ENCODE assay signal across 12 cellular contexts in the genomic region with DNA sequence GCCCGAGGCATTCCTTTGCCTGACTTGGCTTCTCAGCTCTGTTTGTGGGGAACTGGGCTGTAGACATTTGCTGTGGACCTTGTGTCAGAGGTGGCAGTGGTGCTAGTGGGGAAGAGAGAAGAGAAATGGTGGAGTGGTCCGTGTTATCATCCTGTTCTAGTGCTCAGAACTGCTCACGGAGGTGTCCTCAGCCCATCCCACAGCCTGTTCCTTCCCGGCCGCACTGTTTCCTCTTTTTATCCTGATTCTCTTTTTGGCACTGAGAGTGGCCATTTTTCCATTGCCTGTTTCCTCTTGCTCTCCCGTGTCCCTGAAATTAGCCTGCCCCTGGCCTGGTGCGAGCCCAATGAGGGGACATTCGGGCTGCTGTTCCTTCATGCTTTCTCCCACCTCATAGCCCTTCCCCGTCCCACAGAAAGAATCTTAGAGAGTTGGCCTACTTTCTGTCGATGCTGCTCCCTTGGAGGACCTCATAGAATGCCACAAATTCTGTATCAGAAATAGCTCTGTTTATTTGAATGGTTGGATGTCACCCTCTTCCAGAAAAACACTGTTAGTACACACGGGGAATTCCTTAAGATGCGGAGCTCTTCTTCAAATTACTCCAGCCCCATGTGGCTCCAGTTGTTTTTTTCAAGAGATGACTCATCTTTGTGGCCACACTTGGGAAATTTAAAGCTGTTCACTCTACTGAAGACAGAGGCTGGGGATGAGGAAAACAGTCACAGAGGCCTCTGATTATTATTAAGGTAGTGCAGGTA. TPM values are rescaled to one million over a fixed set of nuclear protein-coding genes. Genes with fewer than 3 reads are reported as not detected.
DNase-seq lines count a peak whose midpoint lies in the region; ATAC-seq and TF ChIP-seq lines count a peak whose summit lies in the region.
"Had no signal": no experiment of that assay in that cellular context is flagged by ENCODE, and none has a peak within 500 bp of the region (broad histone marks: within the 10 kb centered on the region; RNA-seq: fewer than 3 reads in every experiment).

No MANE protein-coding gene starts in this region.

- no peak overlapping the region for H3T11ph ChIP-seq in H9 (ENCODE audit: low read length)

- ATAC-seq in GM18511 (IDR thresholded peaks at IDR 0.05; ENCODE audit: unreplicated experiment) = no peak
- ATAC-seq in GM18858 (IDR thresholded peaks at IDR 0.05; ENCODE audit: unreplicated experiment) = no peak
- ATAC-seq in HG03159 (IDR thresholded peaks at IDR 0.05; ENCODE audit: unreplicated experiment) = no peak

- H3K27me3 Mint-ChIP-seq in H9 (ENCODE audit: low read depth) = no peaks in the 10 kb centered on the region
- H3K27me3 Mint-ChIP-seq: brain had no signal

- no peaks in the 10 kb centered on the region for H3K36me3 ChIP-seq in mesenchymal stem cell (ENCODE audit: control insufficient read depth in 1 of 2, insufficient read depth in 2 of 2, low read depth in 1 of 2, low read length in 2 of 2)
- H3K36me3 ChIP-seq: MG63 had no signal

- H2AFZ ChIP-seq in mesenchymal stem cell (ENCODE audit: low read depth, low read length) = no peak overlapping the region
- no peak overlapping the region for H2AFZ ChIP-seq in H9 (ENCODE audit: low read length)

- H3K9ac ChIP-seq in mesenchymal stem cell (ENCODE audit: low read length) (peak overlapping the region; percentile 19), H9 (ENCODE audit: extremely low read depth, insufficient read length, low read length) (no peak overlapping the region)

- peak overlapping the region in 1 of 3 experiments; percentile 76; a peak in 3 of 7 replicates for H3K27ac Mint-ChIP-seq in H9

- no peak overlapping the region for H4K5ac ChIP-seq in H9 (ENCODE audit: insufficient read length, low read depth, low read length)

- H3K14ac ChIP-seq in mesenchymal stem cell (ENCODE audit: low read length in 2 of 2) = no peak overlapping the region
- H3K14ac ChIP-seq in H9 (ENCODE audit: insufficient read depth, low read length) = no peak overlapping the region

- no peaks in the 10 kb centered on the region for H3K9me3 ChIP-seq in mesenchymal stem cell (ENCODE audit: control insufficient read depth, low read length)
- no peaks in the 10 kb centered on the region for H3K9me3 ChIP-seq in H9 (ENCODE audit: control insufficient read depth, low read depth, low read length)
- H3K9me3 ChIP-seq: MG63 had no signal

- H3K4ac ChIP-seq in mesenchymal stem cell (ENCODE audit: low read depth in 1 of 2, low read length in 2 of 2) (peak overlapping the region in 1 of 2 experiments; percentile 24), H9 (ENCODE audit: low read depth, low read length) (no peak overlapping the region)

- 76% methylated on average over 10 of the region's 12 CpGs for whole genome bisulfite sequencing in mesenchymal stem cell
- WGBS in H9 (ENCODE audit: extremely low coverage, insufficient read length, low lambda C conversion rate) = no CpG with 5 or more reads among the region's 12 CpGs

- H3K23ac ChIP-seq in mesenchymal stem cell (ENCODE audit: low read length in 2 of 2) (no peak overlapping the region), H9 (ENCODE audit: insufficient read length, low read depth, low read length) (no peak overlapping the region)

- H3K9me3 Mint-ChIP-seq in H9 = no peaks in the 10 kb centered on the region
- H3K9me3 Mint-ChIP-seq: brain had no signal

- no peaks in the 10 kb centered on the region for H3K36me3 Mint-ChIP-seq in H9 (ENCODE audit: insufficient read depth in 1 of 3, low read depth in 3 of 3)
- H3K36me3 Mint-ChIP-seq: brain had no signal

- H3K79me1 ChIP-seq in mesenchymal stem cell (replicated peaks; ENCODE audit: low read length, poor library complexity, severe bottlenecking) (peaks cover 39% of the 10 kb centered on the region), H9 (ENCODE audit: insufficient read depth, low read depth, low read length, poor library complexity, severe bottlenecking) (peaks cover 2% of the 10 kb centered on the region)

- no peak overlapping the region for H2BK20ac ChIP-seq in H9 (ENCODE audit: low read depth, low read length, poor library complexity, severe bottlenecking)

- H3K4me2 ChIP-seq in mesenchymal stem cell (ENCODE audit: low read length, poor library complexity, severe bottlenecking) = no peak overlapping the region
- H3K4me2 ChIP-seq in H9 (ENCODE audit: insufficient read depth, insufficient read length, low read length) = no peak overlapping the region

- H4K20me1 ChIP-seq in H9 (ENCODE audit: control insufficient read depth, insufficient read depth, insufficient read length) = no peaks in the 10 kb centered on the region

- peak overlapping the region; percentile 17 for H2AK5ac ChIP-seq in mesenchymal stem cell (ENCODE audit: low read length, severe bottlenecking)
- H2AK5ac ChIP-seq in H9 (ENCODE audit: insufficient read length, low read length) = no peak overlapping the region

- no peak overlapping the region for H3K4me3 Mint-ChIP-seq in H9

- H2BK12ac ChIP-seq in mesenchymal stem cell (ENCODE audit: low read length in 2 of 2) = peak overlapping the region; percentile 8 to 49
- H2BK12ac ChIP-seq in H9 (ENCODE audit: insufficient read length, low read depth, low read length) = no peak overlapping the region

- POLR2A ChIA-PET in AG04449 (lab: Yijun Ruan, JAX) = no interaction called here

- H3K27me3 ChIP-seq in mesenchymal stem cell (ENCODE audit: control insufficient read depth in 1 of 2, insufficient read depth in 1 of 2, low read length in 2 of 2) = no peaks in the 10 kb centered on the region
- H3K27me3 ChIP-seq in H9 (ENCODE audit: insufficient read depth, low read length) = no peaks in the 10 kb centered on the region
- H3K27me3 ChIP-seq: MG63 had no signal

- H2BK5ac ChIP-seq in mesenchymal stem cell (ENCODE audit: low read depth, low read length, poor library complexity, severe bottlenecking) (no peak overlapping the region), H9 (ENCODE audit: insufficient read length, low read length) (no peak overlapping the region)

- no peaks in the 10 kb centered on the region for H3K23me2 ChIP-seq in H9 (ENCODE audit: insufficient read length, low read depth, low read length, poor library complexity, severe bottlenecking)

- H3K4me1 Mint-ChIP-seq in H9 = peaks cover under 1 to 5% of the 10 kb centered on the region in 2 experiments; a peak in 3 of 4 replicates

- H3K4me3 ChIP-seq in AG04449 (ENCODE audit: low read depth, low read length) (no peak overlapping the region), choroid plexus epithelial cell (ENCODE audit: low read depth, low read length) (no peak overlapping the region), mesenchymal stem cell (ENCODE audit: insufficient read depth in 1 of 2, low read depth in 1 of 2, low read length in 2 of 2) (peak overlapping the region in 1 of 2 experiments; percentile 34)
- H3K4me3 ChIP-seq: MG63 had no signal

- H3K18ac ChIP-seq in mesenchymal stem cell (ENCODE audit: low read depth in 1 of 2, low read length in 2 of 2) = peak overlapping the region in 1 of 2 experiments; percentile 72
- H3K18ac ChIP-seq in H9 (ENCODE audit: insufficient read length, low read depth, low read length) = no peak overlapping the region

- H2BK120ac ChIP-seq in mesenchymal stem cell (ENCODE audit: low read depth, low read length) (no peak overlapping the region), H9 (ENCODE audit: low read depth, low read length, poor library complexity, severe bottlenecking) (no peak overlapping the region)

- peak overlapping the region; percentile 43 for H4K91ac ChIP-seq in mesenchymal stem cell (ENCODE audit: low read length)
- no peak overlapping the region for H4K91ac ChIP-seq in H9 (ENCODE audit: insufficient read length, low read depth, low read length)

- H3K56ac ChIP-seq in H9 (ENCODE audit: insufficient read length, low read depth, low read length) = no peak overlapping the region

- peaks cover 2% of the 10 kb centered on the region; the same call in 1 of the 2 replicates for H3K79me2 ChIP-seq in H9 (ENCODE audit: insufficient read depth, low read length)

- DNase-seq in AG04449 (ENCODE audit: low read depth, low spot score) (peak; percentile 40), HT1080 (ENCODE audit: low read depth) (peak; percentile 77), choroid plexus epithelial cell (ENCODE audit: low read depth) (peak; percentile 88), mesenchymal stem cell (peak; percentile 91), H9 (no peak)
- DNase-seq: GOT3, T-helper 1 cell had no signal

- H4K8ac ChIP-seq in mesenchymal stem cell (ENCODE audit: low read length) = no peak overlapping the region
- H4K8ac ChIP-seq in H9 (replicated peaks; ENCODE audit: insufficient read length, low read depth, low read length) = no peak overlapping the region

- H3K27ac ChIP-seq in mesenchymal stem cell (ENCODE audit: low read length, poor library complexity, severe bottlenecking) = no peak overlapping the region
- no peak overlapping the region for H3K27ac ChIP-seq in H9 (ENCODE audit: insufficient read length, low read depth, low read length)

- H3K4me1 ChIP-seq in mesenchymal stem cell (ENCODE audit: control insufficient read depth, insufficient read depth, low read depth, low read length) (peaks cover 8% of the 10 kb centered on the region), H9 (ENCODE audit: insufficient read depth, low read length) (0 out of 2 replicates have a peak, but pooled peaks cover 2% of the 10 kb centered on the region)

- CTCF ChIA-PET in AG04449 (lab: Yijun Ruan, JAX) = interaction anchor here (0.8 to 1.8 kb wide), 6 partner anchors 11 to 146 kb away, joined by 3 to 8 read pairs (median 5); no protein-coding TSS in a partner anchor

- no peak overlapping the region for H2BK15ac ChIP-seq in mesenchymal stem cell (ENCODE audit: low read depth, poor library complexity, severe bottlenecking)
- no peak overlapping the region for H2BK15ac ChIP-seq in H9 (ENCODE audit: low read depth, low read length)

- TF ChIP-seq CTCF in AG04449 (IDR thresholded peaks at IDR 0.05; ENCODE audit: insufficient read depth, low read length, missing control alignments) (no peak), choroid plexus epithelial cell (conservative IDR thresholded peaks at IDR 0.05; ENCODE audit: low read depth, low read length) (peak; percentile 26), H9 (conservative IDR thresholded peaks at IDR 0.05) (no peak)

RNA-seq across cellular contexts. Expression of gene FARS2, which starts 26.1 kb away (rescaled TPM):
- 17.9 and 19.2 TPM in 2 replicates for total RNA-seq in HT1080 (2014; rRNA removed; shearing (Covaris generic))
- polyA plus RNA-seq in HT1080 (2015; cell fraction: cytosol; rRNA removed) = 6.8 and 7.2 TPM in 2 replicates
- 7.7 and 8.3 TPM in 2 replicates for polyA plus RNA-seq in HT1080 (2015; cell fraction: nucleus; rRNA removed)
- 10.5 TPM for polyA plus RNA-seq in mesenchymal stem cell (2013, experiment 1 of 2)
- polyA plus RNA-seq in mesenchymal stem cell (2013, experiment 2 of 2) = 10.5 TPM
- total RNA-seq in H9 (2021) = 8.5 and 9.4 TPM in 2 replicates

RNA-seq across cellular contexts. Expression of gene LYRM4, which starts 26.6 kb away (rescaled TPM):
- 25.0 and 25.6 TPM in 2 replicates for total RNA-seq in HT1080 (2014; rRNA removed; shearing (Covaris generic))
- polyA plus RNA-seq in HT1080 (2015; cell fraction: cytosol; rRNA removed) = 28.9 and 29.5 TPM in 2 replicates
- polyA plus RNA-seq in HT1080 (2015; cell fraction: nucleus; rRNA removed) = 9.3 and 10.7 TPM in 2 replicates
- 27.9 TPM for polyA plus RNA-seq in mesenchymal stem cell (2013, experiment 1 of 2)
- 29.6 TPM for polyA plus RNA-seq in mesenchymal stem cell (2013, experiment 2 of 2)
- 42.6 and 44.3 TPM in 2 replicates for total RNA-seq in H9 (2021)
